In the genomic region with DNA sequence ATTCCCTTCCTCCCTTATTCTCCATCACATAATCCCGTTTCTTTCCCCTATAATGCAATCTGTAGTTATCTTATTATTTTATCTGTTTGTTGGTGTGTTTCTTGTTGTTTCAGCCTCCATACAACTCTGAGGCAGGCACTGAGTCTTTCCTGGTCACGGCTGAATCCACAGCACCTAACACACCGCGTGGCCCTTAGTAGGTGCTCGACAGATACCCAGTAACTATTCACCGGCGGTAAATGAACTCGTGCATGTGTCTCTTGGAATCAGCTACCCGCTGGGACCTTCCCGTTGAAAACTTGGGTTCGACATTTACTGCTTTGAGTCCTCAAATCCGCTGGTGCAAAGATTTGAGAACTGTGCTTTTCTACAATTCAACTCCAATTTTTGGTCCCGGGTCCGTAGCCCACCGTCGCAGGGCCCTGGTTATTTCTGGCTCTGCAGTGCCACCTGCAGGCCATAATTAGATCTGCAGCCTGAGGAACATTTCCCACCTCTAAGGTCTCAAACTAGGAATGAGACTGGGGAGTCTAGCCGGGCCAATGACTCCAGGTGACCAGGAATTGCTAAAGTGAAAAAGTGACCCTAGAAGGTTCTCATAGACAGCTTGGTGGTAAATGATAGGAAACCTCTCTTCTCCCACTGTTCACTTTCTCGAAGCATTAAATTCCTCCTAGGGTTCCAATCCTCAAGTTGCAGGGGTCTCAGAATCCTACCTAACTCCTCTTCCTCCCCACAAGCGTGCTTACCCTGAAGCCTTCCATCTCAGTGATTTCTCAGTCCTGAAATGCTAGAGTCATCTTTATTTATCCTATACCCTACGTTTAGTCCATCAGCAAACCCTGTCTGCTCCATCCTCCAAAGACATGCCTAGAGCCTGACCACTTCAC, we compare ENCODE assay signal across 1 cellular context.
TF ChIP-seq lines count a peak whose summit lies in the region.

No MANE protein-coding gene starts in this region.

TF ChIP-seq in endothelial cell of umbilical vein, 7 proteins besides CTCF, POLR2A, EP300 and RAD21 (continued from another document):
- TF ChIP-seq GATA2 (IDR thresholded peaks at IDR 0.05; ENCODE audit: insufficient read depth, insufficient read length, low read depth, low read length), result no peak
- no peak for TF ChIP-seq POLR2AphosphoS5 (IDR thresholded peaks at IDR 0.05; ENCODE audit: insufficient read depth, low read depth, low read length)
